16 cellular contexts compared by ENCODE assay signal in genomic region chr16:78744796-78745464, GRCh38.
A peak's percentile ranks its signal among the peaks of the same experiment; 100 is the strongest.
DNase-seq lines count a peak whose midpoint lies in the region; ATAC-seq and TF ChIP-seq lines count a peak whose summit lies in the region.
"Had no signal": no experiment of that assay in that cellular context is flagged by ENCODE, and none has a peak within 500 bp of the region (broad histone marks: within the 10 kb centered on the region; RNA-seq: fewer than 3 reads in every experiment).

No MANE protein-coding gene starts in this region.

- H3K9me3 Mint-ChIP-seq in CD8-positive, alpha-beta T cell, result peaks cover 3% of the 10 kb centered on the region
- H3K9me3 Mint-ChIP-seq in chondrocyte (ENCODE audit: low read depth), result peaks cover 6% of the 10 kb centered on the region
- H3K9me3 Mint-ChIP-seq in stimulated activated memory B cell treated with anti-CD40 and anti-IgM and Interleukin-4, amounts not matched to agents 10 μg/mL and 1 μg/mL and 100 μg/mL, for 72 hours, result no peaks in the 10 kb centered on the region
- H3K9me3 Mint-ChIP-seq: H9 had no signal

- H2BK12ac ChIP-seq in mesenchymal stem cell (ENCODE audit: low read length in 2 of 2), result no peak overlapping the region

- H3K23ac ChIP-seq in mesenchymal stem cell (ENCODE audit: low read length in 2 of 2), result no peak overlapping the region

- no peak overlapping the region for H3K14ac ChIP-seq in mesenchymal stem cell (ENCODE audit: low read length in 2 of 2)

- H3K9me3 ChIP-seq in CD8-positive, alpha-beta T cell (ENCODE audit: low read length), result no peaks in the 10 kb centered on the region
- H3K9me3 ChIP-seq in mesenchymal stem cell (ENCODE audit: control insufficient read depth, low read length), result no peaks in the 10 kb centered on the region
- H3K9me3 ChIP-seq: esophagus muscularis mucosa had no signal

- peak overlapping the region in 1 of 2 experiments; percentile 6 for H3K18ac ChIP-seq in mesenchymal stem cell (ENCODE audit: low read depth in 1 of 2, low read length in 2 of 2)

- WGBS in mesenchymal stem cell, result 90% methylated on average over 4 of the region's 5 CpGs

- POLR2A ChIA-PET in CD8-positive, alpha-beta T cell (lab: Charles Lee), result no interaction called here

- no peak overlapping the region for H3K27ac ChIP-seq in CD8-positive, alpha-beta T cell (ENCODE audit: low read depth, low read length)
- H3K27ac ChIP-seq in mesenchymal stem cell (ENCODE audit: low read length, poor library complexity, severe bottlenecking), result no peak overlapping the region

- H4K8ac ChIP-seq in mesenchymal stem cell (ENCODE audit: low read length), result no peak overlapping the region

- no peak overlapping the region for H3K4me3 Mint-ChIP-seq in CD8-positive, alpha-beta T cell
- no peak overlapping the region for H3K4me3 Mint-ChIP-seq in chondrocyte (ENCODE audit: unreplicated experiment)
- no peak overlapping the region for H3K4me3 Mint-ChIP-seq in stimulated activated memory B cell treated with anti-CD40 and anti-IgM and Interleukin-4, amounts not matched to agents 10 μg/mL and 1 μg/mL and 100 μg/mL, for 72 hours
- H3K4me3 Mint-ChIP-seq: H9 had no signal

- no peak for ATAC-seq in CD8-positive, alpha-beta T cell
- no peak for ATAC-seq in stimulated activated memory B cell treated with anti-CD40 and anti-IgM and Interleukin-4, amounts not matched to agents 10 μg/mL and 1 μg/mL and 100 μg/mL, for 72 hours
- ATAC-seq in HG03354 (IDR thresholded peaks at IDR 0.05; ENCODE audit: poor library complexity, severe bottlenecking, unreplicated experiment) (no peak), GM18520 (IDR thresholded peaks at IDR 0.05; ENCODE audit: unreplicated experiment) (no peak), HG02642 (IDR thresholded peaks at IDR 0.05; ENCODE audit: poor library complexity, unreplicated experiment) (no peak)

- H3K27me3 ChIP-seq in CD8-positive, alpha-beta T cell (ENCODE audit: insufficient read depth, low read length), result no peaks in the 10 kb centered on the region
- H3K27me3 ChIP-seq in mesenchymal stem cell (ENCODE audit: control insufficient read depth in 1 of 2, insufficient read depth in 1 of 2, low read length in 2 of 2), result no peaks in the 10 kb centered on the region
- H3K27me3 ChIP-seq: esophagus muscularis mucosa had no signal

- H3K36me3 Mint-ChIP-seq in CD8-positive, alpha-beta T cell, result no peaks in the 10 kb centered on the region
- H3K36me3 Mint-ChIP-seq in chondrocyte (ENCODE audit: low read depth), result no peaks in the 10 kb centered on the region
- H3K36me3 Mint-ChIP-seq in stimulated activated memory B cell treated with anti-CD40 and anti-IgM and Interleukin-4, amounts not matched to agents 10 μg/mL and 1 μg/mL and 100 μg/mL, for 72 hours, result no peaks in the 10 kb centered on the region

- H2AK5ac ChIP-seq in mesenchymal stem cell (ENCODE audit: low read length, severe bottlenecking), result no peak overlapping the region

- intact Hi-C loops in CD8-positive, alpha-beta T cell (cut with DNase I, micrococcal nuclease), result loop anchor here (5.0 to 10.0 kb wide), 3 partner anchors 38 to 1553 kb away; partner anchors contain the start of genes MAF (in 1 of the 2) and MON1B (in 1 of the 2)

- H2AFZ ChIP-seq in mesenchymal stem cell (ENCODE audit: low read depth, low read length), result no peak overlapping the region

- DNase-seq in CD8-positive, alpha-beta T cell, result no peak
- DNase-seq in chondrocyte (ENCODE audit: low spot score), result no peak
- no peak for DNase-seq in mesenchymal stem cell
- DNase-seq in inferior parietal cortex (ENCODE audit: extremely low spot score), result no peak
- DNase-seq: activated effector memory CD4-positive, alpha-beta T cell treated with Interleukin-2 at 50 U/mL for 16 hours; DMS79; H9; NCI-H2029 treated with DMSO at 0.1 percent for 48 hours; NCI-H524; small intestine; stimulated activated CD4-positive, alpha-beta T cell treated with anti-CD3 and anti-CD28 coated beads, Interleukin-4, amount 100 ng/mL, for 1 hour had no signal

- no peak overlapping the region for H3K4me2 ChIP-seq in mesenchymal stem cell (ENCODE audit: low read length, poor library complexity, severe bottlenecking)

- H3K4ac ChIP-seq in mesenchymal stem cell (ENCODE audit: low read depth in 1 of 2, low read length in 2 of 2), result no peak overlapping the region

- CTCF ChIA-PET in CD8-positive, alpha-beta T cell (lab: Charles Lee), result interaction anchor here (1.3 kb wide), 1 partner anchor 8 kb away, joined by 3 read pairs; no protein-coding TSS in a partner anchor

- no peak overlapping the region for H2BK120ac ChIP-seq in mesenchymal stem cell (ENCODE audit: low read depth, low read length)

- peak overlapping the region; percentile 46 for H3K27ac Mint-ChIP-seq in CD8-positive, alpha-beta T cell
- peak overlapping the region; percentile 4 for H3K27ac Mint-ChIP-seq in chondrocyte (ENCODE audit: unreplicated experiment)
- H3K27ac Mint-ChIP-seq in stimulated activated memory B cell treated with anti-CD40 and anti-IgM and Interleukin-4, amounts not matched to agents 10 μg/mL and 1 μg/mL and 100 μg/mL, for 72 hours, result peak overlapping the region; percentile 52
- H3K27ac Mint-ChIP-seq: H9 had no signal

- H3K36me3 ChIP-seq in CD8-positive, alpha-beta T cell (ENCODE audit: insufficient read depth, low read length), result no peaks in the 10 kb centered on the region
- no peaks in the 10 kb centered on the region for H3K36me3 ChIP-seq in mesenchymal stem cell (ENCODE audit: control insufficient read depth in 1 of 2, insufficient read depth in 2 of 2, low read depth in 1 of 2, low read length in 2 of 2)
- H3K36me3 ChIP-seq: esophagus muscularis mucosa had no signal

- H3K4me1 ChIP-seq in CD8-positive, alpha-beta T cell (ENCODE audit: insufficient read depth, low read length), result peaks cover 35% of the 10 kb centered on the region
- no peaks in the 10 kb centered on the region for H3K4me1 ChIP-seq in mesenchymal stem cell (ENCODE audit: control insufficient read depth, insufficient read depth, low read depth, low read length)

- no peaks in the 10 kb centered on the region for H3K79me1 ChIP-seq in mesenchymal stem cell (replicated peaks; ENCODE audit: low read length, poor library complexity, severe bottlenecking)

- no peaks in the 10 kb centered on the region for H3K27me3 Mint-ChIP-seq in CD8-positive, alpha-beta T cell (ENCODE audit: low read depth)
- H3K27me3 Mint-ChIP-seq in chondrocyte (ENCODE audit: low read depth), result no peaks in the 10 kb centered on the region
- no peaks in the 10 kb centered on the region for H3K27me3 Mint-ChIP-seq in stimulated activated memory B cell treated with anti-CD40 and anti-IgM and Interleukin-4, amounts not matched to agents 10 μg/mL and 1 μg/mL and 100 μg/mL, for 72 hours

- H4K91ac ChIP-seq in mesenchymal stem cell (ENCODE audit: low read length), result peak overlapping the region; percentile 71

- H2BK15ac ChIP-seq in mesenchymal stem cell (ENCODE audit: low read depth, poor library complexity, severe bottlenecking), result no peak overlapping the region

- H3K9ac ChIP-seq in mesenchymal stem cell (ENCODE audit: low read length), result no peak overlapping the region

- H3K4me3 ChIP-seq in CD8-positive, alpha-beta T cell (ENCODE audit: low read depth, low read length), result no peak overlapping the region
- H3K4me3 ChIP-seq in mesenchymal stem cell (ENCODE audit: insufficient read depth in 1 of 2, low read depth in 1 of 2, low read length in 2 of 2), result no peak overlapping the region
- H3K4me3 ChIP-seq: esophagus muscularis mucosa had no signal

- TF ChIP-seq CTCF in CD8-positive, alpha-beta T cell (IDR thresholded peaks at IDR 0.05), result no peak
- TF ChIP-seq CTCF in chondrocyte (IDR thresholded peaks at IDR 0.05), result no peak

- no peak overlapping the region for H2BK5ac ChIP-seq in mesenchymal stem cell (ENCODE audit: low read depth, low read length, poor library complexity, severe bottlenecking)

- peaks cover 52% of the 10 kb centered on the region for H3K4me1 Mint-ChIP-seq in CD8-positive, alpha-beta T cell (ENCODE audit: low read depth)
- peaks cover 14% of the 10 kb centered on the region for H3K4me1 Mint-ChIP-seq in chondrocyte (ENCODE audit: low read depth)
- H3K4me1 Mint-ChIP-seq in stimulated activated memory B cell treated with anti-CD40 and anti-IgM and Interleukin-4, amounts not matched to agents 10 μg/mL and 1 μg/mL and 100 μg/mL, for 72 hours, result peaks cover 54% of the 10 kb centered on the region
